39 cellular contexts compared by ENCODE assay signal in the genomic region with DNA sequence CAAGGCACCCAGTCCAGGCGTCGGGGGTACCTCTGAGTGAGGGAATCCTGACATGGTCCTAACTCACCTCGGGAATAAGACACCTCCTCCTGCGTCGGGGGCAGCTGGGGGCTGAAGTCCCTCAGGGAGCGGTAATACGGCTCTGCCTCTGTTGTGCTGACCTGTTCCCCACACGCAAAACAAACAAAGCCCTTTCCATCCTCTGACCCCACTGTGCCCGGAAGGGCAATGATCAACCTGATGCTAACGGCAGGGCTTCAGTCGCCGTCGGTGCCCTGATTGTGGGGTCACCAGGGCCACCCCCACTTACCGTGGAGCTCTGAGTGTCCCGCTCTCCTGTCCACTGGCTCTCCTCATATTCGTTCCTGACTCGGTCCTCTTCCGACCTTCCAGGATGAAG. TPM values are rescaled to one million over a fixed set of nuclear protein-coding genes. Genes with fewer than 3 reads are reported as not detected.
"Had no signal": no experiment of that assay in that cellular context is flagged by ENCODE, and none has a peak within 500 bp of the region (broad histone marks: within the 10 kb centered on the region; RNA-seq: fewer than 3 reads in every experiment).

No MANE protein-coding gene starts in this region.

- H3K27ac ChIP-seq: KMS-11 had no signal

- H3K4me3 ChIP-seq: MG63 had no signal

- H3K9me3 ChIP-seq: MG63 had no signal

- H3K36me3 ChIP-seq: MG63 had no signal

- H3K9ac ChIP-seq: KMS-11 had no signal

- H3K4me2 ChIP-seq: KMS-11 had no signal

- DNase-seq: Karpas-422, Kasumi-1, KG1, MG63, MM.1S, MV-4-11, NCI-H1048, NCI-H1092, NCI-H1092 treated with DMSO at 0.1 percent for 48 hours, NCI-H1105, NCI-H1105 treated with DMSO at 0.1 percent for 48 hours, NCI-H1417, NCI-H1417 treated with DMSO at 0.1 percent for 48 hours, NCI-H1436, NCI-H1436 treated with DMSO at 0.1 percent for 48 hours, NCI-H146, NCI-H1694, NCI-H1694 treated with DMSO at 0.1 percent for 48 hours, NCI-H187, NCI-H187 treated with DMSO at 0.1 percent for 48 hours, NCI-H1930, NCI-H2029, NCI-H2029 treated with DMSO at 0.1 percent for 48 hours, NCI-H2081, NCI-H2081 treated with DMSO at 0.1 percent for 48 hours, NCI-H2107, NCI-H2171, NCI-H2171 treated with DMSO at 0.1 percent for 48 hours, NCI-H2227 treated with DMSO at 0.1 percent for 48 hours, NCI-H226, NCI-H345, NCI-H446, NCI-H510A, NCI-H510A treated with DMSO at 0.1 percent for 48 hours had no signal

RNA-seq across cellular contexts. Expression of a gene that starts 18.3 kb away (rescaled TPM):
- total RNA-seq: LHCN-M2, M059J, MCF 10A, NCI-H460 had no signal

RNA-seq across cellular contexts. Expression of a gene that starts 21.3 kb away (rescaled TPM):
- total RNA-seq: LHCN-M2, M059J, MCF 10A, NCI-H460 had no signal

RNA-seq across cellular contexts. Expression of a gene that starts 25.7 kb away (rescaled TPM):
- total RNA-seq: LHCN-M2, MCF 10A had no signal
